Comparison of ENCODE assay signal across 11 cellular contexts in the genomic region with DNA sequence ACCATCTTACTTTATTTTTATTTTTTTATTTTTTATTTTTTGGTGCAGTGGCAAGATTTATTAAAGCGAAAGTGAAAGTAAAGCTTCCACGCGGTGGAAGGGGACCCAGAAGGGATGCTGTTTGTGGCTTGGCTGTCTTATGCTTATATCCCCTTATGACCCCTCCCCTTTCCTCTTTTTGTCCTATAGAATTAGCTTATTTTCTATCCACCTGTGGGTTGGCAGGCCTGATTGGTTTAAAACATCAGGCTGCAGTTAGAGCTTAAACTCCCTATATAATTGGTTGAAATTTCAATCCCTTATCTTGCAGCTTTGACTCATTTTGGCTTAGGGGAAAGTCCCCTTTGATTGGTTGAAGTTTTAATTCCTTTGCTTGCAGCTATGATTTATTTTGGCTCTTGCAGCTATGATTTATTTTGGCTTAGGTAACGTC. TPM values are rescaled to one million over a fixed set of nuclear protein-coding genes. Genes with fewer than 3 reads are reported as not detected.
DNase-seq lines count a peak whose midpoint lies in the region; ATAC-seq and TF ChIP-seq lines count a peak whose summit lies in the region.
"Had no signal": no experiment of that assay in that cellular context is flagged by ENCODE, and none has a peak within 500 bp of the region (broad histone marks: within the 10 kb centered on the region; RNA-seq: fewer than 3 reads in every experiment).

No MANE protein-coding gene starts in this region.

- peaks cover 0 to under 1% (median 0%) of the 10 kb centered on the region in 7 donors for H3K9me3 Mint-ChIP-seq in CD4-positive, CD25-positive, alpha-beta regulatory T cell
- no peaks in the 10 kb centered on the region for H3K9me3 Mint-ChIP-seq in T-helper 1 cell treated with Interleukin-12 subunit alpha and Interleukin-12 subunit beta and Interleukin-4 antibody, amounts not matched to agents 30 μg/mL and 1 μg/mL, for 36 hours

- H3K9ac ChIP-seq in colonic mucosa (ENCODE audit: low read depth in 2 of 2, low read length in 2 of 2) = no peak overlapping the region

- H3K4me1 Mint-ChIP-seq in CD4-positive, CD25-positive, alpha-beta regulatory T cell = peaks cover 7 to 15% (median 9%) of the 10 kb centered on the region in 4 donors
- no peaks in the 10 kb centered on the region for H3K4me1 Mint-ChIP-seq in T-helper 1 cell treated with Interleukin-12 subunit alpha and Interleukin-12 subunit beta and Interleukin-4 antibody, amounts not matched to agents 30 μg/mL and 1 μg/mL, for 36 hours (ENCODE audit: low read depth)

- peak in 2 of 3 donors; percentile 22 to 62 for DNase-seq in CD4-positive, CD25-positive, alpha-beta regulatory T cell
- DNase-seq in ELR (ENCODE audit: low read depth) (peak; percentile 12), lower lobe of right lung (no peak), omental fat pad (ENCODE audit: low spot score) (no peak), germinal center (ENCODE audit: low spot score) (no peak), RKO (ENCODE audit: low spot score) (no peak), colonic mucosa (no peak)
- DNase-seq: DMS 273 treated with DMSO at 0.1 percent for 48 hours, hypothalamus had no signal

- peak overlapping the region in 2 of 4 donors; percentile 53 to 71 for H3K4me3 Mint-ChIP-seq in CD4-positive, CD25-positive, alpha-beta regulatory T cell
- H3K4me3 Mint-ChIP-seq in T-helper 1 cell treated with Interleukin-12 subunit alpha and Interleukin-12 subunit beta and Interleukin-4 antibody, amounts not matched to agents 30 μg/mL and 1 μg/mL, for 36 hours = peak overlapping the region; percentile 11

- no peaks in the 10 kb centered on the region for H3K27me3 ChIP-seq in CD4-positive, CD25-positive, alpha-beta regulatory T cell (ENCODE audit: control insufficient read depth, insufficient read depth, low read length)
- H3K27me3 ChIP-seq in lower lobe of right lung (ENCODE audit: low read depth) (no peaks in the 10 kb centered on the region), colonic mucosa (no peaks in the 10 kb centered on the region)

- H3K36me3 Mint-ChIP-seq in CD4-positive, CD25-positive, alpha-beta regulatory T cell = no peaks in the 10 kb centered on the region
- H3K36me3 Mint-ChIP-seq in T-helper 1 cell treated with Interleukin-12 subunit alpha and Interleukin-12 subunit beta and Interleukin-4 antibody, amounts not matched to agents 30 μg/mL and 1 μg/mL, for 36 hours (ENCODE audit: low read depth) = no peaks in the 10 kb centered on the region

- peak overlapping the region; percentile 65 for H3K4me3 ChIP-seq in CD4-positive, CD25-positive, alpha-beta regulatory T cell (ENCODE audit: low read depth, low read length)
- peak overlapping the region; percentile 30 for H3K4me3 ChIP-seq in lower lobe of right lung
- H3K4me3 ChIP-seq in colonic mucosa = no peak overlapping the region
- H3K4me3 ChIP-seq: smooth muscle cell had no signal

- H3K4me1 ChIP-seq in CD4-positive, CD25-positive, alpha-beta regulatory T cell (ENCODE audit: control insufficient read depth, insufficient read depth, low read length, poor library complexity, severe bottlenecking) = peaks cover 6% of the 10 kb centered on the region
- H3K4me1 ChIP-seq in lower lobe of right lung (no peaks in the 10 kb centered on the region), colonic mucosa (no peaks in the 10 kb centered on the region)

- no peaks in the 10 kb centered on the region for H3K36me3 ChIP-seq in CD4-positive, CD25-positive, alpha-beta regulatory T cell (ENCODE audit: control insufficient read depth, insufficient read depth, low read length)
- no peaks in the 10 kb centered on the region for H3K36me3 ChIP-seq in lower lobe of right lung
- no peaks in the 10 kb centered on the region for H3K36me3 ChIP-seq in colonic mucosa

- no peak for ATAC-seq in CD4-positive, CD25-positive, alpha-beta regulatory T cell (ENCODE audit: low read depth in 2 of 2)
- ATAC-seq in lower lobe of right lung = no peak
- no peak for ATAC-seq in omental fat pad (ENCODE audit: low FRiP score)

- H3K9me3 ChIP-seq in CD4-positive, CD25-positive, alpha-beta regulatory T cell (ENCODE audit: control insufficient read depth in 2 of 2, low read length in 2 of 2) = no peaks in the 10 kb centered on the region
- H3K9me3 ChIP-seq in lower lobe of right lung = no peaks in the 10 kb centered on the region
- no peaks in the 10 kb centered on the region for H3K9me3 ChIP-seq in colonic mucosa

- no peak overlapping the region for H3K27ac Mint-ChIP-seq in CD4-positive, CD25-positive, alpha-beta regulatory T cell
- no peak overlapping the region for H3K27ac Mint-ChIP-seq in T-helper 1 cell treated with Interleukin-12 subunit alpha and Interleukin-12 subunit beta and Interleukin-4 antibody, amounts not matched to agents 30 μg/mL and 1 μg/mL, for 36 hours

- H3K27me3 Mint-ChIP-seq in CD4-positive, CD25-positive, alpha-beta regulatory T cell = peaks cover 6% of the 10 kb centered on the region
- H3K27me3 Mint-ChIP-seq in T-helper 1 cell treated with Interleukin-12 subunit alpha and Interleukin-12 subunit beta and Interleukin-4 antibody, amounts not matched to agents 30 μg/mL and 1 μg/mL, for 36 hours (ENCODE audit: low read depth) = no peaks in the 10 kb centered on the region

- H3K27ac ChIP-seq in CD4-positive, CD25-positive, alpha-beta regulatory T cell (ENCODE audit: insufficient read depth, low read length, poor library complexity, severe bottlenecking) = no peak overlapping the region
- H3K27ac ChIP-seq in lower lobe of right lung = no peak overlapping the region
- no peak overlapping the region for H3K27ac ChIP-seq in colonic mucosa

- TF ChIP-seq CTCF in lower lobe of right lung (IDR thresholded peaks at IDR 0.05) (no peak), omental fat pad (IDR thresholded peaks at IDR 0.05) (no peak), colonic mucosa (IDR thresholded peaks at IDR 0.05) (no peak)

- intact Hi-C loops in lower lobe of right lung (cut with DNase I) (no loop called here), colonic mucosa (cut with DNase I) (loop anchor here (10.0 kb wide), 1 partner anchor 58 kb away; a partner anchor contains a TSS)

RNA-seq across cellular contexts. Expression of a gene that starts 50.5 kb away (rescaled TPM):
- not detected for total RNA-seq in CD4-positive, CD25-positive, alpha-beta regulatory T cell
- not detected for polyA plus RNA-seq in CD4-positive, CD25-positive, alpha-beta regulatory T cell
- total RNA-seq in lower lobe of right lung = 162 TPM
- 1,000 to 10,000 TPM in 3 of 4 donors, 100 to 1,000 TPM in 1; 712 to 1,460 (median 1,382) TPM for total RNA-seq in omental fat pad
- 10 to 100 TPM; 13.7 to 41.3 TPM for total RNA-seq in colonic mucosa

RNA-seq across cellular contexts. Expression of a gene that starts 53.6 kb away (rescaled TPM):
- total RNA-seq in CD4-positive, CD25-positive, alpha-beta regulatory T cell = 15.4 TPM
- 10 to 100 TPM; 11.4 to 17.2 (median 16.0) TPM for polyA plus RNA-seq in CD4-positive, CD25-positive, alpha-beta regulatory T cell
- 8.7 TPM for total RNA-seq in lower lobe of right lung
- total RNA-seq in omental fat pad = 1 to 10 TPM; 4.8 to 9.8 (median 6.0) TPM
- total RNA-seq in colonic mucosa = 10 to 100 TPM; 13.1 to 14.3 TPM

RNA-seq across cellular contexts. Expression of a gene that starts 53.7 kb away (rescaled TPM):
- 57.2 TPM for total RNA-seq in CD4-positive, CD25-positive, alpha-beta regulatory T cell
- polyA plus RNA-seq in CD4-positive, CD25-positive, alpha-beta regulatory T cell = 10 to 100 TPM; 28.7 to 37.1 (median 30.6) TPM
- 25.8 TPM for total RNA-seq in lower lobe of right lung
- 10 to 100 TPM; 21.4 to 33.3 (median 23.4) TPM for total RNA-seq in omental fat pad
- total RNA-seq in colonic mucosa = 10 to 100 TPM; 28.3 to 41.1 TPM

Comparison
In these comparisons a context has a peak if more than half of its experiments do, and no peak if none do; other contexts are left out.
1. DNase-seq: peak in CD4-positive, CD25-positive, alpha-beta regulatory T cell (2 of 3) and ELR (single experiment); none in lower lobe of right lung (single experiment), omental fat pad (single experiment), germinal center (single experiment), RKO (single experiment) and colonic mucosa (single experiment).
2. RNA of a gene that starts 50.5 kb away (total RNA-seq): 712 to 1,460 TPM in omental fat pad, 162 TPM in lower lobe of right lung (single experiment) and 13.7 to 41.3 TPM in colonic mucosa; not detected in CD4-positive, CD25-positive, alpha-beta regulatory T cell (single experiment); every median in the first group is over 10 times any median in the second.